Comparison of ENCODE assay signal across 10 cellular contexts in genomic region chr1:51504806-51505525, GRCh38. TPM values are rescaled to one million over a fixed set of nuclear protein-coding genes. Genes with fewer than 3 reads are reported as not detected.
DNase-seq lines count a peak whose midpoint lies in the region; ATAC-seq, FAIRE-seq and TF ChIP-seq lines count a peak whose summit lies in the region.
"Had no signal": no experiment of that assay in that cellular context is flagged by ENCODE, and none has a peak within 500 bp of the region (broad histone marks: within the 10 kb centered on the region; RNA-seq: fewer than 3 reads in every experiment).

No MANE protein-coding gene starts in this region.

- CTCF ChIA-PET in CD4-positive, alpha-beta T cell (lab: Charles Lee), result interaction anchor here (0.6 kb wide), 1 partner anchor 11 kb away, joined by 4 read pairs; no protein-coding TSS in a partner anchor

- H3K27ac Mint-ChIP-seq in CD4-positive, alpha-beta T cell, result no peak overlapping the region

- no peaks in the 10 kb centered on the region for H3K4me1 ChIP-seq in effector memory CD4-positive, alpha-beta T cell (ENCODE audit: control insufficient read depth, insufficient read depth, low read length, poor library complexity, severe bottlenecking)

- no peaks in the 10 kb centered on the region for H3K27me3 ChIP-seq in CD4-positive, alpha-beta T cell (ENCODE audit: control insufficient read depth, insufficient read depth, low read length)
- H3K27me3 ChIP-seq in effector memory CD4-positive, alpha-beta T cell (replicated peaks; ENCODE audit: control insufficient read depth, insufficient read depth, low read length, poor library complexity, severe bottlenecking), result no peaks in the 10 kb centered on the region
- H3K27me3 ChIP-seq: dorsolateral prefrontal cortex had no signal

- no peaks in the 10 kb centered on the region for H3K9me3 Mint-ChIP-seq in CD4-positive, alpha-beta T cell

- no peaks in the 10 kb centered on the region for H3K9me3 ChIP-seq in CD4-positive, alpha-beta T cell (ENCODE audit: control insufficient read depth, low read length)
- no peaks in the 10 kb centered on the region for H3K9me3 ChIP-seq in effector memory CD4-positive, alpha-beta T cell (ENCODE audit: control insufficient read depth, low read length)

- peak; percentile 55 for ATAC-seq in HG02642 (IDR thresholded peaks at IDR 0.05; ENCODE audit: poor library complexity, unreplicated experiment)
- ATAC-seq in stimulated activated naive CD8-positive, alpha-beta T cell treated with anti-CD3 and anti-CD28 coated beads, Interleukin-15, Interleukin-2, amounts not matched to agents 100 U/mL and 50 U/mL, for 24 hours, result peak; percentile 83
- ATAC-seq in CD4-positive, alpha-beta T cell (ENCODE audit: poor library complexity), result no peak

- no peak for TF ChIP-seq CTCF in CD4-positive, alpha-beta T cell (IDR thresholded peaks at IDR 0.05)

- no peaks in the 10 kb centered on the region for H3K27me3 Mint-ChIP-seq in CD4-positive, alpha-beta T cell

- H3K4me3 ChIP-seq in effector memory CD4-positive, alpha-beta T cell (ENCODE audit: insufficient read depth, low read depth, low read length, poor library complexity, severe bottlenecking), result no peak overlapping the region
- H3K4me3 ChIP-seq: dorsolateral prefrontal cortex had no signal

- peak; percentile 22 for FAIRE-seq in RCC 7860 (lab: Jason Lieb, UNC)

- no peak overlapping the region for H3K4me3 Mint-ChIP-seq in CD4-positive, alpha-beta T cell

- POLR2A ChIA-PET in CD4-positive, alpha-beta T cell (lab: Charles Lee), result no interaction called here

- H3K36me3 ChIP-seq in effector memory CD4-positive, alpha-beta T cell (ENCODE audit: control insufficient read depth, insufficient read depth, low read length), result no peaks in the 10 kb centered on the region

- peak; percentile 31 for DNase-seq in stimulated activated CD4-positive, alpha-beta T cell treated with anti-CD3 and anti-CD28 coated beads, Interleukin-15, amount 100 ng/mL, for 24 hours
- DNase-seq in stimulated activated CD4-positive, alpha-beta T cell treated with anti-CD3 and anti-CD28 coated beads, Interleukin-12 subunit alpha, Interleukin-12 subunit beta, amount 100 ng/mL, for 4 hours, result no peak
- DNase-seq in RCC 7860 (ENCODE audit: low spot score), result no peak
- DNase-seq in stimulated activated naive CD8-positive, alpha-beta T cell treated with anti-CD3 and anti-CD28 coated beads, Interleukin-15, Interleukin-2, amounts not matched to agents 100 U/mL and 50 U/mL, for 24 hours, result peak; percentile 25
- no peak for DNase-seq in CD4-positive, alpha-beta T cell
- DNase-seq in effector memory CD4-positive, alpha-beta T cell, result no peak
- DNase-seq in iPS-NIHi11 (ENCODE audit: low spot score), result no peak
- DNase-seq: dorsolateral prefrontal cortex, NCI-H2107 had no signal

- H3K4me1 Mint-ChIP-seq in CD4-positive, alpha-beta T cell (ENCODE audit: low read depth), result peaks cover 59% of the 10 kb centered on the region

- H3K36me3 Mint-ChIP-seq in CD4-positive, alpha-beta T cell (ENCODE audit: low read depth), result peaks cover 57% of the 10 kb centered on the region

- intact Hi-C loops in CD4-positive, alpha-beta T cell (cut with DNase I, micrococcal nuclease), result no loop called here

- no peak overlapping the region for H3K27ac ChIP-seq in CD4-positive, alpha-beta T cell (ENCODE audit: low read depth, low read length)
- H3K27ac ChIP-seq in effector memory CD4-positive, alpha-beta T cell (ENCODE audit: insufficient read depth, low read length, poor library complexity, severe bottlenecking), result no peak overlapping the region

RNA-seq across cellular contexts. Expression of gene EPS15, which starts 14.1 kb away (rescaled TPM):
- 10 to 100 TPM; 44.5 to 47.9 TPM for total RNA-seq in CD4-positive, alpha-beta T cell

Comparison
In these comparisons a context has a peak if more than half of its experiments do, and no peak if none do; other contexts are left out.
1. DNase-seq: peak in stimulated activated CD4-positive, alpha-beta T cell treated with anti-CD3 and anti-CD28 coated beads, Interleukin-15, amount 100 ng/mL, for 24 hours (single experiment) and stimulated activated naive CD8-positive, alpha-beta T cell treated with anti-CD3 and anti-CD28 coated beads, Interleukin-15, Interleukin-2, amounts not matched to agents 100 U/mL and 50 U/mL, for 24 hours (single experiment); none in stimulated activated CD4-positive, alpha-beta T cell treated with anti-CD3 and anti-CD28 coated beads, Interleukin-12 subunit alpha, Interleukin-12 subunit beta, amount 100 ng/mL, for 4 hours (single experiment), RCC 7860 (single experiment), CD4-positive, alpha-beta T cell (0 of 10), effector memory CD4-positive, alpha-beta T cell (0 of 3) and iPS-NIHi11 (single experiment).